In genomic region chr17:59859444-59860025, GRCh38 we compare ENCODE assay signal across 8 cellular contexts. TPM values are rescaled to one million over a fixed set of nuclear protein-coding genes. Genes with fewer than 3 reads are reported as not detected.
DNase-seq lines count a peak whose midpoint lies in the region; ATAC-seq and TF ChIP-seq lines count a peak whose summit lies in the region.

No MANE protein-coding gene starts in this region.

- H3K27ac Mint-ChIP-seq in nephron progenitor cell: no peak overlapping the region

- H3K4me3 ChIP-seq in colonic mucosa: no peak overlapping the region

- no peak for ATAC-seq in HG03135 (IDR thresholded peaks at IDR 0.05; ENCODE audit: unreplicated experiment)
- no peak for ATAC-seq in GM18517 (IDR thresholded peaks at IDR 0.05; ENCODE audit: unreplicated experiment)

- H3K27me3 Mint-ChIP-seq in nephron progenitor cell (ENCODE audit: low read depth, poor library complexity): no peaks in the 10 kb centered on the region

- no peak overlapping the region for H3K4me3 Mint-ChIP-seq in nephron progenitor cell

- peaks cover 47% of the 10 kb centered on the region for H3K36me3 Mint-ChIP-seq in nephron progenitor cell (ENCODE audit: low read depth)

- H3K9me3 Mint-ChIP-seq in nephron progenitor cell: no peaks in the 10 kb centered on the region

- no peaks in the 10 kb centered on the region for H3K4me1 Mint-ChIP-seq in nephron progenitor cell

- H3K9me3 ChIP-seq in colonic mucosa: no peaks in the 10 kb centered on the region

- no peak overlapping the region for H3K9ac ChIP-seq in colonic mucosa (ENCODE audit: low read depth in 2 of 2, low read length in 2 of 2)

- TF ChIP-seq CTCF in colonic mucosa (IDR thresholded peaks at IDR 0.05): peak; percentile 32
- TF ChIP-seq CTCF in nephron progenitor cell (IDR thresholded peaks at IDR 0.05): peak; percentile 20

- no peaks in the 10 kb centered on the region for H3K27me3 ChIP-seq in colonic mucosa

- H3K4me1 ChIP-seq in colonic mucosa: peaks cover 5% of the 10 kb centered on the region

- H3K36me3 ChIP-seq in colonic mucosa: no peaks in the 10 kb centered on the region

- DNase-seq in SIG-M5 treated with dmso at 0.1 percent for 504 hours (lab: John Stamatoyannopoulos, UW; ENCODE audit: unreplicated experiment): peak; percentile 98
- DNase-seq in SIG-M5 (lab: John Stamatoyannopoulos, UW): no peak
- peak; percentile 28 for DNase-seq in NCI-H774 (lab: John Stamatoyannopoulos, UW)
- no peak for DNase-seq in colonic mucosa
- no peak for DNase-seq in nephron progenitor cell
- DNase-seq in activated effector memory CD4-positive, alpha-beta T cell treated with anti-CD3 and anti-CD28 coated beads, Interleukin-2, amount 50 U/mL, for 16 hours: no peak

- H3K27ac ChIP-seq in colonic mucosa: no peak overlapping the region

- intact Hi-C loops in colonic mucosa (cut with DNase I): no loop called here

RNA-seq across cellular contexts. Expression of gene TUBD1, which starts 33.2 kb away (rescaled TPM):
- 1 to 10 TPM; 5.9 to 7.9 TPM for total RNA-seq in colonic mucosa

RNA-seq across cellular contexts. Expression of gene RPS6KB1, which starts 33.4 kb away (rescaled TPM):
- 10 to 100 TPM; 24.1 to 26.8 TPM for total RNA-seq in colonic mucosa

Comparison
In these comparisons a context has a peak if more than half of its experiments do, and no peak if none do; other contexts are left out.
1. DNase-seq: peak in SIG-M5 treated with dmso at 0.1 percent for 504 hours (single experiment) and NCI-H774 (single experiment); none in SIG-M5 (single experiment), colonic mucosa (single experiment), nephron progenitor cell (single experiment) and activated effector memory CD4-positive, alpha-beta T cell treated with anti-CD3 and anti-CD28 coated beads, Interleukin-2, amount 50 U/mL, for 16 hours (single experiment).